ENCODE assay signal across 10 cellular contexts in the genomic region with DNA sequence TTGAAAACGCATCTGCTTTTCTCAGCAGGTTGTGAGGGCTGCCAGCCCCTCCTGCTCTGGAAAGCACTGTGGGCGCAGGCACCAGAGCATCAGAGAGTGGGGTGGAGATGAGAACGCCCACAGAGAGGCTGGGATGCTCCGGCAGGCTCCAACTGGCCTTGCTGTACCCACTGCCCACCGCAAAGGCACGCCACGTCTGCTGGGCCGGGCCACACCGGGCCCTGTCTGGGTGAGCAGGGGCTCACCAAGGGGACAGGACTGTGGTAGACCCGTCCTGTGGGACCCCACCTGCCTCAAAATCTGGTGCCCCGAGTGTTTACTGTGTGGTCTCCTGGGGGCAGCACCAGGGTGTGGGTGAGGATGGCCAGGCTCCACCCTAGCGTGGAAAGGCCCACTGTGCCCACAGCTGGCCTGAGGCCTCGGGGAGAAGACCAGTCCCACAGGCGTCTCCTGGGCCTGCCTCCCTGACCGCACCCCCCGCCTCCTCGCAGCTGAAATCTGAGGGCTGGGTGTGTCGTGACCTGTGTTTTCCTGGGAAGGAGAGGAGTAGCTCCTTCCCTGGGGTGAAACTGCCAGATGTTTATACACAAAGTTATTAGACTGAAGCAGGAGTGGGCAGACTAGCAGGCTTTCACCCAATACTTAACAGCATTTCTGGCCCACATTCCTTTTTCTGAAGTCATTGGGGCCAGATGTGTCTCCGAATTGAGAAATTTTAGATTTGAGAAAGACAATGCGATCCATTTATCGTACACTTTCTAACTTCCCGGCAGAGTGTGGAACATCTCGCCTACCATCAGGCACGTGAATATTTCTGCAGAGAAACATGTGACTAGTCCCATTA. TPM values are rescaled to one million over a fixed set of nuclear protein-coding genes. Genes with fewer than 3 reads are reported as not detected.
DNase-seq lines count a peak whose midpoint lies in the region; ATAC-seq and TF ChIP-seq lines count a peak whose summit lies in the region.
"Had no signal": no experiment of that assay in that cellular context is flagged by ENCODE, and none has a peak within 500 bp of the region (broad histone marks: within the 10 kb centered on the region; RNA-seq: fewer than 3 reads in every experiment).

No MANE protein-coding gene starts in this region.

- intact Hi-C loops in MCF 10A (cut with micrococcal nuclease), result loop anchor here (1.0 to 2.0 kb wide), 2 partner anchors 55 to 114 kb away; no protein-coding TSS in a partner anchor

- no peak for TF ChIP-seq CTCF in MCF 10A (IDR thresholded peaks at IDR 0.05; ENCODE audit: unreplicated experiment)
- no peak for TF ChIP-seq CTCF in right atrium auricular region (IDR thresholded peaks at IDR 0.05)
- no peak for TF ChIP-seq CTCF in neural progenitor cell (IDR thresholded peaks at IDR 0.05)

- no TSS peak for BruUV-seq in MCF 10A (replicated peaks; lab: Mats Ljungman, UMichigan)

- no peaks in the 10 kb centered on the region for H4K20me1 ChIP-seq in neural progenitor cell (ENCODE audit: low read depth)

- CTCF ChIA-PET in MCF 10A (lab: Yijun Ruan, JAX), result interaction anchor here (0.6 to 3.4 kb wide), 14 partner anchors 9 to 479 kb away, joined by 3 to 22 read pairs (median 4); a partner anchor contains a TSS

- no peak for ATAC-seq in GM21367 (IDR thresholded peaks at IDR 0.05; ENCODE audit: unreplicated experiment)

- no peaks in the 10 kb centered on the region for H3K9me3 ChIP-seq in right atrium auricular region
- H3K9me3 ChIP-seq in neural progenitor cell (ENCODE audit: low read depth), result no peaks in the 10 kb centered on the region

- H3K27me3 ChIP-seq in right atrium auricular region, result no peaks in the 10 kb centered on the region
- H3K27me3 ChIP-seq in neural progenitor cell, result no peaks in the 10 kb centered on the region
- H3K27me3 ChIP-seq: cardiac muscle cell had no signal

- H3K36me3 ChIP-seq in right atrium auricular region (no peaks in the 10 kb centered on the region), neural progenitor cell (no peaks in the 10 kb centered on the region)
- H3K36me3 ChIP-seq: cardiac muscle cell had no signal

- H3K27ac Mint-ChIP-seq in MCF 10A (ENCODE audit: low read depth, unreplicated experiment) (peak overlapping the region; percentile 97), neural progenitor cell (no peak overlapping the region)

- H3K27me3 Mint-ChIP-seq in MCF 10A (ENCODE audit: insufficient read depth, unreplicated experiment), result peaks cover 9% of the 10 kb centered on the region
- peaks cover 16% of the 10 kb centered on the region for H3K27me3 Mint-ChIP-seq in neural progenitor cell (ENCODE audit: insufficient read depth, low read depth)

- H3K4me1 ChIP-seq in right atrium auricular region, result peaks cover 0 to 46% of the 10 kb centered on the region in 2 donors
- H3K4me1 ChIP-seq in neural progenitor cell, result peaks cover 20% of the 10 kb centered on the region

- no peak overlapping the region for H3K9ac ChIP-seq in neural progenitor cell

- H3K4me2 ChIP-seq in neural progenitor cell, result no peak overlapping the region
- H3K4me2 ChIP-seq: PC-9 had no signal

- no peaks in the 10 kb centered on the region for H3K9me3 Mint-ChIP-seq in MCF 10A (ENCODE audit: unreplicated experiment)
- H3K9me3 Mint-ChIP-seq in neural progenitor cell, result no peaks in the 10 kb centered on the region

- H3K27ac ChIP-seq in right atrium auricular region (peak overlapping the region; percentile 62 to 72), neural progenitor cell (no peak overlapping the region)
- H3K27ac ChIP-seq: cardiac muscle cell, PC-9 had no signal

- no peak overlapping the region for H3K4me3 ChIP-seq in right atrium auricular region
- H3K4me3 ChIP-seq in skeletal muscle cell (ENCODE audit: low read depth, low read length), result no peak overlapping the region
- H3K4me3 ChIP-seq in neural progenitor cell, result no peak overlapping the region
- H3K4me3 ChIP-seq: cardiac muscle cell, PC-9 had no signal

- H3K4me3 Mint-ChIP-seq in MCF 10A (ENCODE audit: unreplicated experiment) (peak overlapping the region; percentile 71), neural progenitor cell (no peak overlapping the region)

- no peak overlapping the region for H2AFZ ChIP-seq in neural progenitor cell (replicated peaks)
- H2AFZ ChIP-seq: PC-9 had no signal

- no peaks in the 10 kb centered on the region for H3K79me2 ChIP-seq in neural progenitor cell (ENCODE audit: low read depth)

- H3K4me1 Mint-ChIP-seq in MCF 10A (ENCODE audit: insufficient read depth, unreplicated experiment) (peaks cover 43% of the 10 kb centered on the region), neural progenitor cell (peaks cover 30% of the 10 kb centered on the region)

- POLR2A ChIA-PET in MCF 10A (lab: Yijun Ruan, JAX), result interaction anchor here (0.5 to 2.6 kb wide), 47 partner anchors 9 to 1507 kb away, joined by 3 to 21 read pairs (median 3); a partner anchor contains a TSS

- DNase-seq in EH (ENCODE audit: low read depth), result peak; percentile 82
- peak; percentile 93 for DNase-seq in MCF 10A (ENCODE audit: unreplicated experiment)
- DNase-seq in right atrium auricular region (ENCODE audit: low spot score), result no peak
- peak; percentile 83 for DNase-seq in skeletal muscle cell (ENCODE audit: low read depth)
- no peak for DNase-seq in cerebellum (ENCODE audit: low spot score)
- no peak for DNase-seq in neural progenitor cell (ENCODE audit: low spot score)
- DNase-seq in stimulated activated CD4-positive, alpha-beta T cell treated with anti-CD3 and anti-CD28 coated beads, Interleukin-1b, Interleukin-23, amount 100 ng/mL, for 48 hours, result no peak
- DNase-seq: PC-9 had no signal

- H3F3A ChIP-seq in neural progenitor cell (ENCODE audit: low read depth), result peaks cover 9% of the 10 kb centered on the region

- H3K36me3 Mint-ChIP-seq in MCF 10A (ENCODE audit: insufficient read depth, unreplicated experiment) (no peaks in the 10 kb centered on the region), neural progenitor cell (peaks cover 2% of the 10 kb centered on the region)

RNA-seq across cellular contexts. Expression of a gene that starts 53.8 kb away (rescaled TPM):
- total RNA-seq in MCF 10A (2022), result 0.37 and 0.56 TPM in 2 replicates
- total RNA-seq in right atrium auricular region, result under 1 TPM; 0.43 to 0.70 TPM
- 24.0 TPM for total RNA-seq in cerebellum
- 0.19 TPM in 1 of 2 replicates, not detected in the other for total RNA-seq in neural progenitor cell (ENCODE audit: low replicate concordance)
- total RNA-seq: PC-9 had no signal

Comparison
In these comparisons a context has a peak if more than half of its experiments do, and no peak if none do; other contexts are left out.
1. DNase-seq: peak in EH (single experiment), MCF 10A (single experiment) and skeletal muscle cell (single experiment); none in right atrium auricular region (single experiment), cerebellum (single experiment), neural progenitor cell (single experiment) and stimulated activated CD4-positive, alpha-beta T cell treated with anti-CD3 and anti-CD28 coated beads, Interleukin-1b, Interleukin-23, amount 100 ng/mL, for 48 hours (single experiment).
2. RNA of a gene that starts 53.8 kb away (total RNA-seq): 24.0 TPM in cerebellum (single experiment); 0.43 to 0.70 TPM in right atrium auricular region, 0.37 to 0.56 TPM in MCF 10A and 0.19 TPM in neural progenitor cell; every median in the first group is over 10 times any median in the second.